ENCODE assay signal across 25 cellular contexts in genomic region chr2:240179186-240179815, GRCh38. TPM values are rescaled to one million over a fixed set of nuclear protein-coding genes. Genes with fewer than 3 reads are reported as not detected.
A peak's percentile ranks its signal among the peaks of the same experiment; 100 is the strongest.
DNase-seq lines count a peak whose midpoint lies in the region; ATAC-seq and TF ChIP-seq lines count a peak whose summit lies in the region.
"Had no signal": no experiment of that assay in that cellular context is flagged by ENCODE, and none has a peak within 500 bp of the region (broad histone marks: within the 10 kb centered on the region; RNA-seq: fewer than 3 reads in every experiment).

No MANE protein-coding gene starts in this region.

- peaks cover 6% of the 10 kb centered on the region for H3K27me3 ChIP-seq in RWPE2 (ENCODE audit: insufficient read depth, poor library complexity, severe bottlenecking)
- no peaks in the 10 kb centered on the region for H3K27me3 ChIP-seq in mesendoderm (ENCODE audit: insufficient read depth, low read length, poor library complexity)
- peaks cover 0 to 39% (median 0%) of the 10 kb centered on the region in 7 donors for H3K27me3 ChIP-seq in spleen (replicated peaks in 1 of 7)

- H3K4me3 ChIP-seq in RWPE2 (ENCODE audit: severe bottlenecking): no peak overlapping the region
- no peak overlapping the region for H3K4me3 ChIP-seq in mesendoderm (ENCODE audit: low read length)
- no peak overlapping the region for H3K4me3 ChIP-seq in spleen
- H3K4me3 ChIP-seq: HAP-1, SJSA1 had no signal

- H3K79me1 ChIP-seq in mesendoderm (ENCODE audit: low read length): no peaks in the 10 kb centered on the region

- WGBS in mesendoderm (ENCODE audit: extremely low coverage, insufficient coverage, low lambda C conversion rate): no CpG with 5 or more reads among the region's 11 CpGs
- WGBS in spleen, 5 donors: 57 to 83% (median 78%) methylated on average over 8 to 11 of the region's 11 CpGs

- H2BK120ac ChIP-seq in mesendoderm (ENCODE audit: low read depth, low read length): no peak overlapping the region

- no peak overlapping the region for H3K18ac ChIP-seq in mesendoderm (ENCODE audit: low read length)

- no peaks in the 10 kb centered on the region for H3K4me1 Mint-ChIP-seq in chondrocyte (ENCODE audit: low read depth)
- H3K4me1 Mint-ChIP-seq: CD4-positive, alpha-beta memory T cell had no signal

- ATAC-seq in RWPE2 (ENCODE audit: low read depth): no peak
- no peak for ATAC-seq in HG02938 (IDR thresholded peaks at IDR 0.05; ENCODE audit: unreplicated experiment)
- ATAC-seq: PC-3 had no signal

- no peaks in the 10 kb centered on the region for H3K36me3 ChIP-seq in RWPE2 (ENCODE audit: low read depth)
- no peaks in the 10 kb centered on the region for H3K36me3 ChIP-seq in mesendoderm (ENCODE audit: control insufficient read depth, insufficient read depth, low read length)
- H3K36me3 ChIP-seq in spleen: no peaks in the 10 kb centered on the region
- H3K36me3 ChIP-seq: HAP-1, SJSA1 had no signal

- peaks cover 54% of the 10 kb centered on the region for H3K27me3 Mint-ChIP-seq in chondrocyte (ENCODE audit: low read depth)

- H2AK5ac ChIP-seq in mesendoderm (ENCODE audit: low read length): no peak overlapping the region

- H2BK5ac ChIP-seq in mesendoderm (ENCODE audit: low read length): no peak overlapping the region

- H3K27ac Mint-ChIP-seq in chondrocyte (ENCODE audit: unreplicated experiment): no peak overlapping the region
- H3K27ac Mint-ChIP-seq: HFFc6 had no signal

- H4K5ac ChIP-seq in mesendoderm (ENCODE audit: low read length): no peak overlapping the region

- no peaks in the 10 kb centered on the region for H3K79me2 ChIP-seq in mesendoderm (ENCODE audit: control insufficient read depth, insufficient read depth, low read length)

- H3K56ac ChIP-seq in mesendoderm (ENCODE audit: low read length): no peak overlapping the region

- TF ChIP-seq POLR2A in spleen (IDR thresholded peaks at IDR 0.05): no peak

- no peak overlapping the region for H3K4me3 Mint-ChIP-seq in chondrocyte (ENCODE audit: unreplicated experiment)
- H3K4me3 Mint-ChIP-seq: CD4-positive, alpha-beta memory T cell; HFFc6 had no signal

- no peak overlapping the region for H3K23ac ChIP-seq in mesendoderm (ENCODE audit: low read length)

- DNase-seq in RWPE2 (ENCODE audit: low spot score) (peak; percentile 42), chondrocyte (ENCODE audit: low spot score) (peak; percentile 67), mesendoderm (peak; percentile 33), spleen (peak; percentile 41), NCI-H1105 treated with DMSO at 0.1 percent for 48 hours (lab: John Stamatoyannopoulos, UW) (no peak)
- DNase-seq in central memory CD4-positive, alpha-beta T cell: no peak
- DNase-seq: C1 segment of cervical spinal cord; CD4-positive, alpha-beta memory T cell; COR-L47; GF-D8; GOT3; HFFc6; NCI-H1048; NCI-H1417 treated with DMSO at 0.1 percent for 48 hours; NCI-H1694 treated with DMSO at 0.1 percent for 48 hours; NCI-H2081; NCI-H446 treated with DMSO at 0.1 percent for 48 hours; NK-92 treated with Interleukin-12 subunit alpha and Interleukin-12 subunit beta, amount 100 ng/mL, for 24 hours; PC-3; Right ventricle myocardium superior had no signal

- H2BK15ac ChIP-seq in mesendoderm (replicated peaks; ENCODE audit: low read depth): no peak overlapping the region

- H3K27ac ChIP-seq in RWPE2 (ENCODE audit: poor library complexity, severe bottlenecking) (no peak overlapping the region), mesendoderm (ENCODE audit: low read depth, low read length) (no peak overlapping the region), spleen (no peak overlapping the region)
- H3K27ac ChIP-seq: SJSA1 had no signal

- no peak overlapping the region for H3K4ac ChIP-seq in mesendoderm (ENCODE audit: low read depth, low read length)

- intact Hi-C loops in spleen (cut with DNase I; ENCODE audit: low total_unique reads): no loop called here

- H3K4me1 ChIP-seq in RWPE2 (ENCODE audit: insufficient read depth, poor library complexity, severe bottlenecking) (peaks cover 4% of the 10 kb centered on the region), mesendoderm (ENCODE audit: control insufficient read depth, low read depth, low read length) (no peaks in the 10 kb centered on the region), spleen (no peaks in the 10 kb centered on the region)
- H3K4me1 ChIP-seq: HAP-1, SJSA1 had no signal

- no peaks in the 10 kb centered on the region for H3K9me3 Mint-ChIP-seq in chondrocyte (ENCODE audit: low read depth)
- H3K9me3 Mint-ChIP-seq: HFFc6 had no signal

- TF ChIP-seq CTCF in RWPE2 (IDR thresholded peaks at IDR 0.05; ENCODE audit: poor library complexity, severe bottlenecking) (no peak), chondrocyte (IDR thresholded peaks at IDR 0.05) (no peak), spleen (IDR thresholded peaks at IDR 0.05 in 8 of 11, conservative IDR thresholded peaks at IDR 0.05 in 3 of 11) (no peak)

- H3K4me2 ChIP-seq in mesendoderm (ENCODE audit: low read length): no peak overlapping the region

- H3K9me3 ChIP-seq in RWPE2 (ENCODE audit: severe bottlenecking) (no peaks in the 10 kb centered on the region), spleen (no peaks in the 10 kb centered on the region)
- H3K9me3 ChIP-seq: HAP-1, SJSA1 had no signal

- no peak overlapping the region for H4K8ac ChIP-seq in mesendoderm (ENCODE audit: low read depth, low read length)

- H3K9ac ChIP-seq in mesendoderm (ENCODE audit: low read length): no peak overlapping the region

- peaks cover 4% of the 10 kb centered on the region for H3K36me3 Mint-ChIP-seq in chondrocyte (ENCODE audit: low read depth)
- H3K36me3 Mint-ChIP-seq: CD4-positive, alpha-beta memory T cell had no signal

RNA-seq across cellular contexts. Expression of gene OTOS, which starts 38.8 kb away (rescaled TPM):
- total RNA-seq in chondrocyte (not detected in 3 replicates), spleen (not detected)
- polyA plus RNA-seq in mesendoderm (2013, experiment 1 of 2): not detected
- polyA plus RNA-seq in mesendoderm (2013, experiment 2 of 2): not detected
- not detected for polyA plus RNA-seq in spleen
- total RNA-seq: A673; CD4-positive, alpha-beta memory T cell; HT-29; PC-3; Right ventricle myocardium superior; SJSA1 had no signal
- polyA plus RNA-seq: CD4-positive, alpha-beta memory T cell had no signal

RNA-seq across cellular contexts. Expression of gene COPS9, which starts 43.2 kb away (rescaled TPM):
- total RNA-seq in chondrocyte (139 to 162 TPM (median 140 TPM) in 3 replicates), spleen (100 to 1,000 TPM in 2 of 7 donors, 10 to 100 TPM in 5; 74.7 to 154 (median 85.7) TPM)
- 303 TPM for polyA plus RNA-seq in mesendoderm (2013, experiment 1 of 2)
- polyA plus RNA-seq in mesendoderm (2013, experiment 2 of 2): 290 TPM
- 100 to 1,000 TPM; 273 to 441 (median 321) TPM for polyA plus RNA-seq in spleen

Comparison
In these comparisons a context has a peak if more than half of its experiments do, and no peak if none do; other contexts are left out.
1. DNase-seq: peak in RWPE2 (single experiment), chondrocyte (single experiment), mesendoderm (single experiment) and spleen (single experiment); none in NCI-H1105 treated with DMSO at 0.1 percent for 48 hours (single experiment) and central memory CD4-positive, alpha-beta T cell (single experiment).